Comparison of ENCODE assay signal across 9 cellular contexts in genomic region chr2:14632133-14632936, GRCh38. TPM values are rescaled to one million over a fixed set of nuclear protein-coding genes. Genes with fewer than 3 reads are reported as not detected.
DNase-seq lines count a peak whose midpoint lies in the region; ATAC-seq, FAIRE-seq and TF ChIP-seq lines count a peak whose summit lies in the region.
"Had no signal": no experiment of that assay in that cellular context is flagged by ENCODE, and none has a peak within 500 bp of the region (broad histone marks: within the 10 kb centered on the region; RNA-seq: fewer than 3 reads in every experiment).

Gene LRATD1 (plus strand): TSS chr2:14632717. CDS start chr2:14633980, 1,263 bp downstream.

- H3K4me3 ChIP-seq in keratinocyte (ENCODE audit: control insufficient read depth in 2 of 3, extremely low read depth in 1 of 3, insufficient read depth in 2 of 3, low read depth in 1 of 3, low read length in 3 of 3) (peak within 1 kb of the TSS; percentile 67 to 84 (median 84)), skin epidermis (peak within 1 kb of the TSS; percentile 44 to 61 (median 50))
- H3K4me3 ChIP-seq: BLaER1 had no signal

- ATAC-seq in HG03025 (IDR thresholded peaks at IDR 0.05; ENCODE audit: low FRiP score, unreplicated experiment) = no peak

- H3K27ac ChIP-seq in keratinocyte (ENCODE audit: control insufficient read depth, insufficient read depth, low read length) (no peak within 1 kb of the TSS), skin epidermis (peak within 1 kb of the TSS in 19 of 21 experiments; percentile 35 to 91 (median 79))
- H3K27ac ChIP-seq: BLaER1 had no signal

- peak within 1 kb of the TSS; percentile 59 for H3K4me3 Mint-ChIP-seq in chondrocyte (ENCODE audit: unreplicated experiment)

- peaks cover 30% of the 10 kb centered on the region for H3K4me1 ChIP-seq in keratinocyte (ENCODE audit: control insufficient read depth, extremely low read depth, insufficient read depth, low read length)
- H3K4me1 ChIP-seq: BLaER1 had no signal

- peaks cover 12% of the 10 kb centered on the region for H3K27me3 ChIP-seq in keratinocyte (ENCODE audit: control insufficient read depth, extremely low read depth, insufficient read depth, low read length)
- H3K27me3 ChIP-seq: BLaER1 had no signal

- dilution Hi-C loops in keratinocyte (cut with MboI; ENCODE audit: extremely low pct_ligation_motif_present, low sequenced_read_pairs) = no loop called here

- no peak for TF ChIP-seq CTCF in chondrocyte (IDR thresholded peaks at IDR 0.05)
- no peak for TF ChIP-seq CTCF in keratinocyte (optimal IDR thresholded peaks at IDR 0.05 in 1 of 3, IDR thresholded peaks at IDR 0.05 in 1 of 3, conservative IDR thresholded peaks at IDR 0.05 in 1 of 3; ENCODE audit: extremely low read depth in 1 of 3, insufficient read depth in 2 of 3, low read length in 3 of 3)

- no peaks in the 10 kb centered on the region for H3K9me1 ChIP-seq in keratinocyte (ENCODE audit: control insufficient read depth, extremely low read depth, insufficient read depth, low read length)

- peaks cover 19% of the 10 kb centered on the region for H3K4me1 Mint-ChIP-seq in chondrocyte (ENCODE audit: low read depth)

- no peaks in the 10 kb centered on the region for H4K20me1 ChIP-seq in keratinocyte (ENCODE audit: control insufficient read depth, extremely low read depth, insufficient read depth, low read length)
- H4K20me1 ChIP-seq: BLaER1 had no signal

- H2AFZ ChIP-seq in keratinocyte (ENCODE audit: control insufficient read depth, low read length) = peak within 1 kb of the TSS; percentile 92

- H3K9me3 ChIP-seq in keratinocyte (ENCODE audit: control insufficient read depth, low read depth, low read length) = no peaks in the 10 kb centered on the region

- H3K79me2 ChIP-seq in keratinocyte (ENCODE audit: control insufficient read depth, insufficient read depth, low read length) = no peaks in the 10 kb centered on the region

- peak within 1 kb of the TSS; percentile 66 for H3K9ac ChIP-seq in keratinocyte (ENCODE audit: control insufficient read depth, extremely low read depth, insufficient read depth, low read length)
- H3K9ac ChIP-seq: BLaER1 had no signal

- H3K9me3 Mint-ChIP-seq in chondrocyte (ENCODE audit: low read depth) = no peaks in the 10 kb centered on the region

- no peak for FAIRE-seq in keratinocyte (lab: Jason Lieb, UNC)

- DNase-seq in activated CD4-positive, alpha-beta T cell treated with anti-CD3 and anti-CD28 coated beads for 48 hours = peak; percentile 26
- no peak for DNase-seq in activated CD4-positive, alpha-beta T cell treated with anti-CD3 and anti-CD28 coated beads for 1 hour
- DNase-seq in NCI-H526 (lab: John Stamatoyannopoulos, UW) = peak; percentile 47 to 91
- no peak for DNase-seq in chondrocyte (ENCODE audit: low spot score)
- DNase-seq in keratinocyte (ENCODE audit: low read depth, low spot score) = no peak
- no peak for DNase-seq in NOMO-1 treated with DMSO at 0.1 percent for 48 hours (lab: John Stamatoyannopoulos, UW; ENCODE audit: unreplicated experiment)

- H3K36me3 ChIP-seq in keratinocyte (ENCODE audit: control insufficient read depth in 2 of 2, extremely low read depth in 1 of 2, insufficient read depth in 2 of 2, low read length in 2 of 2) = peaks cover 0 to 1% of the 10 kb centered on the region in 2 experiments
- H3K36me3 ChIP-seq: BLaER1 had no signal

- no peaks in the 10 kb centered on the region for H3K36me3 Mint-ChIP-seq in chondrocyte (ENCODE audit: low read depth)

- H3K4me2 ChIP-seq in keratinocyte (ENCODE audit: control insufficient read depth, extremely low read depth, insufficient read depth, low read depth, low read length) = peak within 1 kb of the TSS; percentile 97
- H3K4me2 ChIP-seq: BLaER1 had no signal

- H3K27me3 Mint-ChIP-seq in chondrocyte (ENCODE audit: low read depth) = peaks cover 73% of the 10 kb centered on the region

- no peak within 1 kb of the TSS for H3K27ac Mint-ChIP-seq in chondrocyte (ENCODE audit: unreplicated experiment)

RNA-seq across cellular contexts. Expression of gene LRATD1, which starts in this region (rescaled TPM):
- total RNA-seq in chondrocyte = not detected in 3 replicates
- 4.3 to 5.4 TPM (median 4.6 TPM) in 3 replicates for polyA plus RNA-seq in keratinocyte
- 3.6 TPM for polyA plus RNA-seq in keratinocyte (2011; ENCODE audit: low read depth)
- 4.7 and 4.8 TPM in 2 replicates for polyA plus RNA-seq in keratinocyte (2011; cell fraction: cytosol; rRNA removed)
- 11.7 and 12.9 TPM in 2 replicates for polyA plus RNA-seq in keratinocyte (2011; cell fraction: nucleus; rRNA removed)
- polyA plus RNA-seq in keratinocyte (2012; ENCODE audit: low replicate concordance) = 6.0 and 12.9 TPM in 2 replicates
- polyA minus RNA-seq in keratinocyte = 1.8 to 4.2 TPM (median 3.8 TPM) in 3 replicates
- polyA minus RNA-seq in keratinocyte (2011; cell fraction: cytosol; rRNA and poly(A)+ RNA removed) = 6.7 TPM
- polyA minus RNA-seq in keratinocyte (2011; cell fraction: nucleus; rRNA and poly(A)+ RNA removed) = 8.9 and 9.3 TPM in 2 replicates

Comparison
In these comparisons a context has a peak if more than half of its experiments do, and no peak if none do; other contexts are left out.
1. DNase-seq: peak in activated CD4-positive, alpha-beta T cell treated with anti-CD3 and anti-CD28 coated beads for 48 hours (single experiment) and NCI-H526 (2 of 2); none in activated CD4-positive, alpha-beta T cell treated with anti-CD3 and anti-CD28 coated beads for 1 hour (single experiment), chondrocyte (single experiment), keratinocyte (single experiment) and NOMO-1 treated with DMSO at 0.1 percent for 48 hours (single experiment).